ENCODE assay signal across 1 cellular context in the genomic region with DNA sequence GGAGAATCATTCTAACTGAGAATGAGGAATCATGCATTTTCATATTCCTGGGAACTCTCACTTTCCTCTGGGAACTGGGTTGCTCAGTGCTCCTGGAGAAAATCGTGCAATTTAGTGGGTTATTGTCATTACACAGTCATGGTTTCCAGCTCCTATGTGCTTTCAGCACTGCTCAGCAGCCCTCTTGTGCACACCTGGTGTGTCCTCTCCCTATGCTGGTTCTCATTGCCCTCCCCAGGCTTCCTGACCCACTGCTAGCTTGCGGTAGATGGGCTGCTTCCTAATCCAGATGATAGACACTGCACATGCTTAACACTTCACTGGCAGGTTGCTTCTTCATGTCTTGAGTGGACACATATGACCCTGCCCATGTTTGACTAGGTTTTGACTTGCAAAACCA.
TF ChIP-seq lines count a peak whose summit lies in the region.

No MANE protein-coding gene starts in this region.

TF ChIP-seq in WTC11, 78 proteins besides CTCF, POLR2A, EP300 and RAD21 (continued from another document):
- TF ChIP-seq, protein P1, sequence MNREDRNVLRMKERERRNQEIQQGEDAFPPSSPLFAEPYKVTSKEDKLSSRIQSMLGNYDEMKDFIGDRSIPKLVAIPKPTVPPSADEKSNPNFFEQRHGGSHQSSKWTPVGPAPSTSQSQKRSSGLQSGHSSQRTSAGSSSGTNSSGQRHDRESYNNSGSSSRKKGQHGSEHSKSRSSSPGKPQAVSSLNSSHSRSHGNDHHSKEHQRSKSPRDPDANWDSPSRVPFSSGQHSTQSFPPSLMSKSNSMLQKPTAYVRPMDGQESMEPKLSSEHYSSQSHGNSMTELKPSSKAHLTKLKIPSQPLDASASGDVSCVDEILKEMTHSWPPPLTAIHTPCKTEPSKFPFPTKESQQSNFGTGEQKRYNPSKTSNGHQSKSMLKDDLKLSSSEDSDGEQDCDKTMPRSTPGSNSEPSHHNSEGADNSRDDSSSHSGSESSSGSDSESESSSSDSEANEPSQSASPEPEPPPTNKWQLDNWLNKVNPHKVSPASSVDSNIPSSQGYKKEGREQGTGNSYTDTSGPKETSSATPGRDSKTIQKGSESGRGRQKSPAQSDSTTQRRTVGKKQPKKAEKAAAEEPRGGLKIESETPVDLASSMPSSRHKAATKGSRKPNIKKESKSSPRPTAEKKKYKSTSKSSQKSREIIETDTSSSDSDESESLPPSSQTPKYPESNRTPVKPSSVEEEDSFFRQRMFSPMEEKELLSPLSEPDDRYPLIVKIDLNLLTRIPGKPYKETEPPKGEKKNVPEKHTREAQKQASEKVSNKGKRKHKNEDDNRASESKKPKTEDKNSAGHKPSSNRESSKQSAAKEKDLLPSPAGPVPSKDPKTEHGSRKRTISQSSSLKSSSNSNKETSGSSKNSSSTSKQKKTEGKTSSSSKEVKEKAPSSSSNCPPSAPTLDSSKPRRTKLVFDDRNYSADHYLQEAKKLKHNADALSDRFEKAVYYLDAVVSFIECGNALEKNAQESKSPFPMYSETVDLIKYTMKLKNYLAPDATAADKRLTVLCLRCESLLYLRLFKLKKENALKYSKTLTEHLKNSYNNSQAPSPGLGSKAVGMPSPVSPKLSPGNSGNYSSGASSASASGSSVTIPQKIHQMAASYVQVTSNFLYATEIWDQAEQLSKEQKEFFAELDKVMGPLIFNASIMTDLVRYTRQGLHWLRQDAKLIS (CRISPR knock-in tag; IDR thresholded peaks at IDR 0.05; ENCODE audit: borderline replicate concordance), result no peak
